ENCODE assay signal across 24 cellular contexts in genomic region chr6:143823463-143824006, GRCh38. TPM values are rescaled to one million over a fixed set of nuclear protein-coding genes. Genes with fewer than 3 reads are reported as not detected.
DNase-seq lines count a peak whose midpoint lies in the region; ATAC-seq, FAIRE-seq and TF ChIP-seq lines count a peak whose summit lies in the region.
"Had no signal": no experiment of that assay in that cellular context is flagged by ENCODE, and none has a peak within 500 bp of the region (broad histone marks: within the 10 kb centered on the region; RNA-seq: fewer than 3 reads in every experiment).

No MANE protein-coding gene starts in this region.

- BruUV-seq in PC-3 (replicated peaks; lab: Mats Ljungman, UMichigan): no TSS peak

- no peak overlapping the region for H3K9ac ChIP-seq in PC-3 (ENCODE audit: low read length)
- no peak overlapping the region for H3K9ac ChIP-seq in keratinocyte (ENCODE audit: control insufficient read depth, extremely low read depth, insufficient read depth, low read length)
- H3K9ac ChIP-seq: KMS-11 had no signal

- no peaks in the 10 kb centered on the region for H3K9me1 ChIP-seq in keratinocyte (ENCODE audit: control insufficient read depth, extremely low read depth, insufficient read depth, low read length)

- H2AFZ ChIP-seq in PC-3 (ENCODE audit: low read length) (no peak overlapping the region), keratinocyte (ENCODE audit: control insufficient read depth, low read length) (no peak overlapping the region)

- H3K36me3 ChIP-seq in PC-3 (ENCODE audit: low read depth, low read length) (no peaks in the 10 kb centered on the region), keratinocyte (ENCODE audit: control insufficient read depth in 2 of 2, extremely low read depth in 1 of 2, insufficient read depth in 2 of 2, low read length in 2 of 2) (peaks cover 0 to 1% of the 10 kb centered on the region in 2 experiments)
- H3K36me3 ChIP-seq: gastrocnemius medialis had no signal

- dilution Hi-C loops in keratinocyte (cut with MboI; ENCODE audit: extremely low pct_ligation_motif_present, low sequenced_read_pairs): no loop called here

- no peak overlapping the region for H3K4me2 ChIP-seq in PC-3 (ENCODE audit: low read length)
- H3K4me2 ChIP-seq in keratinocyte (ENCODE audit: control insufficient read depth, extremely low read depth, insufficient read depth, low read depth, low read length): no peak overlapping the region
- H3K4me2 ChIP-seq: KMS-11, smooth muscle cell had no signal

- in situ Hi-C loops in ACHN (cut with HindIII; ENCODE audit: low pct_ligation_motif_present, low pct_unique_long_range_greater_than_20kb, low sequenced_read_pairs): no loop called here

- FAIRE-seq in keratinocyte (lab: Jason Lieb, UNC) (peak; percentile 91), HTR-8/SVneo (lab: Jason Lieb, UNC) (no peak)
- FAIRE-seq: endometrium had no signal

- H3K4me1 ChIP-seq in PC-3 (ENCODE audit: insufficient read depth, low read length) (peaks cover 16% of the 10 kb centered on the region), keratinocyte (ENCODE audit: control insufficient read depth, extremely low read depth, insufficient read depth, low read length) (peaks cover 12% of the 10 kb centered on the region)
- H3K4me1 ChIP-seq: gastrocnemius medialis had no signal

- H3F3A ChIP-seq in PC-3 (ENCODE audit: low read length, unreplicated experiment): no peaks in the 10 kb centered on the region

- H3K27me3 ChIP-seq in PC-3 (ENCODE audit: low read length) (no peaks in the 10 kb centered on the region), keratinocyte (ENCODE audit: control insufficient read depth, extremely low read depth, insufficient read depth, low read length) (no peaks in the 10 kb centered on the region)
- H3K27me3 ChIP-seq: gastrocnemius medialis, upper lobe of right lung had no signal

- CTCF ChIA-PET in PC-3 (lab: Charles Lee): no interaction called here

- intact Hi-C loops in PC-3 (cut with micrococcal nuclease): no loop called here

- H3K9me3 ChIP-seq in PC-3 (ENCODE audit: low read length): no peaks in the 10 kb centered on the region
- no peaks in the 10 kb centered on the region for H3K9me3 ChIP-seq in keratinocyte (ENCODE audit: control insufficient read depth, low read depth, low read length)
- H3K9me3 ChIP-seq: gastrocnemius medialis, upper lobe of right lung had no signal

- ATAC-seq in PC-3: peak; percentile 90
- ATAC-seq in HG02642 (IDR thresholded peaks at IDR 0.05; ENCODE audit: poor library complexity, unreplicated experiment): no peak
- ATAC-seq: gastrocnemius medialis, left colon, T-cell had no signal

- H3K4me3 ChIP-seq in PC-3 (ENCODE audit: low read length) (no peak overlapping the region), keratinocyte (ENCODE audit: control insufficient read depth in 2 of 3, extremely low read depth in 1 of 3, insufficient read depth in 2 of 3, low read depth in 1 of 3, low read length in 3 of 3) (no peak overlapping the region)
- H3K4me3 ChIP-seq: gastrocnemius medialis, smooth muscle cell, upper lobe of right lung had no signal

- POLR2A ChIA-PET in PC-3 (lab: Charles Lee; ENCODE audit: unreplicated experiment): interaction anchor here (0.6 kb wide), 1 partner anchor 25 kb away, joined by 3 read pairs; no protein-coding TSS in a partner anchor

- TF ChIP-seq CTCF in PC-3 (conservative IDR thresholded peaks at IDR 0.05; ENCODE audit: low read depth, low read length) (no peak), keratinocyte (optimal IDR thresholded peaks at IDR 0.05 in 1 of 3, IDR thresholded peaks at IDR 0.05 in 1 of 3, conservative IDR thresholded peaks at IDR 0.05 in 1 of 3; ENCODE audit: extremely low read depth in 1 of 3, insufficient read depth in 2 of 3, low read length in 3 of 3) (peak in 1 of 3 experiments; percentile 11)

- no peaks in the 10 kb centered on the region for H3K9me2 ChIP-seq in PC-3 (replicated peaks; ENCODE audit: low read length)

- H3K27ac ChIP-seq in PC-3 (ENCODE audit: low read length): no peak overlapping the region
- no peak overlapping the region for H3K27ac ChIP-seq in keratinocyte (ENCODE audit: control insufficient read depth, insufficient read depth, low read length)
- H3K27ac ChIP-seq: gastrocnemius medialis, KMS-11 had no signal

- no peaks in the 10 kb centered on the region for H4K20me1 ChIP-seq in PC-3 (ENCODE audit: low read length)
- H4K20me1 ChIP-seq in keratinocyte (ENCODE audit: control insufficient read depth, extremely low read depth, insufficient read depth, low read length): no peaks in the 10 kb centered on the region

- DNase-seq in ACHN: peak; percentile 1
- DNase-seq in PC-3: peak; percentile 69
- DNase-seq in dermis blood vessel endothelial cell: peak; percentile 94
- DNase-seq in keratinocyte (ENCODE audit: low read depth, low spot score): no peak
- DNase-seq in HTR-8/SVneo (ENCODE audit: insufficient read length, low spot score): no peak
- DNase-seq in central memory CD4-positive, alpha-beta T cell: no peak
- DNase-seq in NCI-H1417 treated with DMSO at 0.1 percent for 48 hours (lab: John Stamatoyannopoulos, UW): no peak
- DNase-seq: activated CD4-positive, alpha-beta T cell treated with anti-CD3 and anti-CD28 coated beads for 48 hours; activated effector memory CD4-positive, alpha-beta T cell treated with anti-CD3 and anti-CD28 coated beads, Interleukin-2, amount 50 U/mL, for 16 hours; DMS153; gastrocnemius medialis; left colon; NCI-H1092; NCI-H2107; NCI-H524 treated with DMSO at 0.1 percent for 48 hours; Right ventricle myocardium superior; stimulated activated CD4-positive, alpha-beta T cell treated with anti-CD3 and anti-CD28 coated beads, Interleukin-4, amount 100 ng/mL, for 1 hour; T-cell; upper lobe of right lung had no signal

- H3K79me2 ChIP-seq in PC-3 (ENCODE audit: low read length) (no peaks in the 10 kb centered on the region), keratinocyte (ENCODE audit: control insufficient read depth, insufficient read depth, low read length) (no peaks in the 10 kb centered on the region)

RNA-seq across cellular contexts. Expression of gene LTV1, which starts 19.6 kb away (rescaled TPM):
- total RNA-seq in PC-3 (2014; rRNA removed) (20.7 and 25.1 TPM in 2 replicates), dermis blood vessel endothelial cell (17.0 and 30.2 TPM in 2 replicates)
- 14.9 to 35.2 TPM (median 25.5 TPM) in 3 replicates for polyA plus RNA-seq in keratinocyte
- polyA plus RNA-seq in keratinocyte (2011; ENCODE audit: low read depth): 66.7 TPM
- 19.6 and 27.7 TPM in 2 replicates for polyA plus RNA-seq in keratinocyte (2011; cell fraction: cytosol; rRNA removed)
- polyA plus RNA-seq in keratinocyte (2011; cell fraction: nucleus; rRNA removed): 22.7 and 39.1 TPM in 2 replicates
- 25.2 and 33.7 TPM in 2 replicates for polyA plus RNA-seq in keratinocyte (2012; ENCODE audit: low replicate concordance)
- 1.2 to 11.5 TPM (median 2.4 TPM) in 3 replicates for polyA minus RNA-seq in keratinocyte
- 10.6 TPM for polyA minus RNA-seq in keratinocyte (2011; cell fraction: cytosol; rRNA and poly(A)+ RNA removed)
- polyA minus RNA-seq in keratinocyte (2011; cell fraction: nucleus; rRNA and poly(A)+ RNA removed): 6.5 and 11.2 TPM in 2 replicates

RNA-seq across cellular contexts. Expression of gene ZC2HC1B, which starts 40.7 kb away (rescaled TPM):
- not detected in 2 replicates for total RNA-seq in PC-3 (2014; rRNA removed)
- total RNA-seq in dermis blood vessel endothelial cell: not detected in 2 replicates
- not detected in 3 replicates for polyA plus RNA-seq in keratinocyte
- not detected for polyA plus RNA-seq in keratinocyte (2011; ENCODE audit: low read depth)
- polyA plus RNA-seq in keratinocyte (2011; cell fraction: cytosol; rRNA removed): not detected in 2 replicates
- 0.14 TPM in 1 of 2 replicates, not detected in the other for polyA plus RNA-seq in keratinocyte (2011; cell fraction: nucleus; rRNA removed)
- polyA plus RNA-seq in keratinocyte (2012; ENCODE audit: low replicate concordance): 0.11 TPM in 1 of 2 replicates, not detected in the other
- polyA minus RNA-seq in keratinocyte: not detected in 3 replicates
- not detected for polyA minus RNA-seq in keratinocyte (2011; cell fraction: cytosol; rRNA and poly(A)+ RNA removed)
- polyA minus RNA-seq in keratinocyte (2011; cell fraction: nucleus; rRNA and poly(A)+ RNA removed): not detected in 2 replicates
- total RNA-seq: gastrocnemius medialis, left colon, mononuclear cell, Right ventricle myocardium superior, smooth muscle cell, T-cell, upper lobe of right lung had no signal
- polyA plus RNA-seq: smooth muscle cell had no signal

Comparison
In these comparisons a context has a peak if more than half of its experiments do, and no peak if none do; other contexts are left out.
1. DNase-seq: peak in ACHN (single experiment), PC-3 (single experiment) and dermis blood vessel endothelial cell (single experiment); none in keratinocyte (single experiment), HTR-8/SVneo (single experiment), central memory CD4-positive, alpha-beta T cell (single experiment) and NCI-H1417 treated with DMSO at 0.1 percent for 48 hours (single experiment).